Comparison of ENCODE assay signal across 19 cellular contexts in genomic region chr12:131311764-131312163, GRCh38.
DNase-seq lines count a peak whose midpoint lies in the region; ATAC-seq and TF ChIP-seq lines count a peak whose summit lies in the region.
"Had no signal": no experiment of that assay in that cellular context is flagged by ENCODE, and none has a peak within 500 bp of the region (broad histone marks: within the 10 kb centered on the region; RNA-seq: fewer than 3 reads in every experiment).

No MANE protein-coding gene starts in this region.

- ATAC-seq in activated CD8-positive, alpha-beta memory T cell treated with anti-CD3 and anti-CD28 coated beads, Interleukin-2, amount 10 ng/mL, durations not matched to agents 7 days and 5 days: no peak
- peak; percentile 48 for ATAC-seq in GM23338
- ATAC-seq: Panc1 had no signal

- no peaks in the 10 kb centered on the region for H3K79me2 ChIP-seq in GM23338 (replicated peaks; ENCODE audit: insufficient read depth)
- no peaks in the 10 kb centered on the region for H3K79me2 ChIP-seq in OCI-LY3 (ENCODE audit: low read length)

- no peak overlapping the region for H3K27ac Mint-ChIP-seq in activated CD8-positive, alpha-beta memory T cell treated with anti-CD3 and anti-CD28 coated beads, Interleukin-2, amount 10 ng/mL, durations not matched to agents 7 days and 5 days
- H3K27ac Mint-ChIP-seq in GM23338: no peak overlapping the region
- H3K27ac Mint-ChIP-seq: CD4-positive, CD25-positive, alpha-beta regulatory T cell had no signal

- intact Hi-C loops in ascending aorta (cut with DNase I): loop anchor here (5.0 kb wide), 1 partner anchor 331 kb away; no protein-coding TSS in a partner anchor

- H3K9ac ChIP-seq in OCI-LY3 (ENCODE audit: low read length): no peak overlapping the region

- H3K27ac ChIP-seq in GM23338 (ENCODE audit: low read depth) (no peak overlapping the region), OCI-LY3 (ENCODE audit: low read length) (no peak overlapping the region), ascending aorta (no peak overlapping the region)

- H3K4me1 Mint-ChIP-seq in activated CD8-positive, alpha-beta memory T cell treated with anti-CD3 and anti-CD28 coated beads, Interleukin-2, amount 10 ng/mL, durations not matched to agents 7 days and 5 days: peaks cover 6% of the 10 kb centered on the region
- H3K4me1 Mint-ChIP-seq in GM23338: peaks cover 13% of the 10 kb centered on the region

- H3F3A ChIP-seq in GM23338 (replicated peaks; ENCODE audit: low read depth): no peaks in the 10 kb centered on the region

- H3K4me3 Mint-ChIP-seq in activated CD8-positive, alpha-beta memory T cell treated with anti-CD3 and anti-CD28 coated beads, Interleukin-2, amount 10 ng/mL, durations not matched to agents 7 days and 5 days: no peak overlapping the region
- H3K4me3 Mint-ChIP-seq in GM23338: no peak overlapping the region
- H3K4me3 Mint-ChIP-seq: CD4-positive, CD25-positive, alpha-beta regulatory T cell; H9 had no signal

- H3K4me3 ChIP-seq in GM23338 (no peak overlapping the region), OCI-LY3 (ENCODE audit: low read length) (0 out of 2 replicates have a peak overlapping the region, but pooled peaks have one; percentile 35), ascending aorta (no peak overlapping the region)
- H3K4me3 ChIP-seq: MG63 had no signal

- peak; percentile 32 for DNase-seq in activated CD8-positive, alpha-beta memory T cell treated with anti-CD3 and anti-CD28 coated beads for 24 hours
- no peak for DNase-seq in activated CD8-positive, alpha-beta memory T cell treated with anti-CD3 and anti-CD28 coated beads, Interleukin-2, amount 10 ng/mL, durations not matched to agents 7 days and 5 days
- DNase-seq in GM23338 (ENCODE audit: low spot score) (peak; percentile 19), left kidney (ENCODE audit: low read depth, low spot score) (peak; percentile 33), NCI-H187 (lab: John Stamatoyannopoulos, UW) (no peak), ascending aorta (ENCODE audit: low spot score in 2 of 2) (no peak)
- DNase-seq: ACHN; Caco-2; CD4-positive, CD25-positive, alpha-beta regulatory T cell; DMS153; MG63; NCI-H1092; NCI-H1694; NCI-H2107; NCI-H446; NCI-H774 had no signal

- peaks cover 3% of the 10 kb centered on the region for H3K27me3 Mint-ChIP-seq in activated CD8-positive, alpha-beta memory T cell treated with anti-CD3 and anti-CD28 coated beads, Interleukin-2, amount 10 ng/mL, durations not matched to agents 7 days and 5 days
- peaks cover 5% of the 10 kb centered on the region for H3K27me3 Mint-ChIP-seq in GM23338 (ENCODE audit: insufficient read depth, low read depth, poor library complexity)
- H3K27me3 Mint-ChIP-seq: CD4-positive, CD25-positive, alpha-beta regulatory T cell had no signal

- H3K27me3 ChIP-seq in GM23338 (ENCODE audit: insufficient read depth): no peaks in the 10 kb centered on the region
- H3K27me3 ChIP-seq in OCI-LY3 (ENCODE audit: low read depth, low read length): no peaks in the 10 kb centered on the region
- no peaks in the 10 kb centered on the region for H3K27me3 ChIP-seq in ascending aorta

- CTCF ChIA-PET in activated CD8-positive, alpha-beta memory T cell treated with anti-CD3 and anti-CD28 coated beads, Interleukin-2, amount 10 ng/mL, durations not matched to agents 7 days and 5 days (lab: Charles Lee): no interaction called here

- no peaks in the 10 kb centered on the region for H3K36me3 Mint-ChIP-seq in activated CD8-positive, alpha-beta memory T cell treated with anti-CD3 and anti-CD28 coated beads, Interleukin-2, amount 10 ng/mL, durations not matched to agents 7 days and 5 days
- H3K36me3 Mint-ChIP-seq in GM23338 (ENCODE audit: low read depth): peaks cover 6% of the 10 kb centered on the region; the same call in 1 of the 3 replicates
- H3K36me3 Mint-ChIP-seq: CD4-positive, CD25-positive, alpha-beta regulatory T cell had no signal

- TF ChIP-seq CTCF in GM23338 (conservative IDR thresholded peaks at IDR 0.05; ENCODE audit: low read depth in 2 of 2) (no peak), OCI-LY3 (IDR thresholded peaks at IDR 0.05; ENCODE audit: low read depth, low read length) (no peak), ascending aorta (IDR thresholded peaks at IDR 0.05) (no peak)

- no peaks in the 10 kb centered on the region for H3K9me2 ChIP-seq in GM23338 (ENCODE audit: insufficient read depth)

- H3K36me3 ChIP-seq in GM23338 (ENCODE audit: insufficient read depth) (no peaks in the 10 kb centered on the region; the same call in 1 of the 2 replicates), OCI-LY3 (replicated peaks; ENCODE audit: low read depth, low read length) (no peaks in the 10 kb centered on the region), ascending aorta (no peaks in the 10 kb centered on the region)
- H3K36me3 ChIP-seq: MG63 had no signal

- no peaks in the 10 kb centered on the region for H3K9me3 Mint-ChIP-seq in activated CD8-positive, alpha-beta memory T cell treated with anti-CD3 and anti-CD28 coated beads, Interleukin-2, amount 10 ng/mL, durations not matched to agents 7 days and 5 days (ENCODE audit: low read depth)
- H3K9me3 Mint-ChIP-seq in GM23338: peaks cover 25% of the 10 kb centered on the region

- H3K4me1 ChIP-seq in GM23338 (ENCODE audit: insufficient read depth) (peaks cover 5% of the 10 kb centered on the region), OCI-LY3 (ENCODE audit: low read length) (peaks cover 6% of the 10 kb centered on the region; the same call in 1 of the 2 replicates), ascending aorta (no peaks in the 10 kb centered on the region)
- H3K4me1 ChIP-seq: Caco-2 had no signal

- H3K4me2 ChIP-seq in GM23338: no peak overlapping the region; the same call in 1 of the 2 replicates
- peak overlapping the region; percentile 54 for H3K4me2 ChIP-seq in OCI-LY3 (ENCODE audit: low read length)

- H4K20me1 ChIP-seq in GM23338 (replicated peaks; ENCODE audit: insufficient read depth) (no peaks in the 10 kb centered on the region), OCI-LY3 (ENCODE audit: insufficient read depth, low read length) (no peaks in the 10 kb centered on the region)

- H2AFZ ChIP-seq in GM23338 (no peak overlapping the region), OCI-LY3 (ENCODE audit: low read depth, low read length) (no peak overlapping the region)

- no peaks in the 10 kb centered on the region for H3K9me3 ChIP-seq in OCI-LY3 (ENCODE audit: insufficient read depth, low read length)
- H3K9me3 ChIP-seq in ascending aorta: no peaks in the 10 kb centered on the region
- H3K9me3 ChIP-seq: Caco-2, MG63 had no signal

TF ChIP-seq in GM23338, 12 proteins besides CTCF, POLR2A, EP300 and RAD21 (continues in another document):
- TF ChIP-seq REST (IDR thresholded peaks at IDR 0.05; ENCODE audit: unreplicated experiment): no peak
- TF ChIP-seq JUNB (IDR thresholded peaks at IDR 0.05; ENCODE audit: unreplicated experiment): no peak
- no peak for TF ChIP-seq EZH2 (IDR thresholded peaks at IDR 0.05; ENCODE audit: low read depth, unreplicated experiment)
- TF ChIP-seq STAT1 (IDR thresholded peaks at IDR 0.05; ENCODE audit: unreplicated experiment): no peak
- no peak for TF ChIP-seq ETS1 (IDR thresholded peaks at IDR 0.05)

Comparison
In these comparisons a context has a peak if more than half of its experiments do, and no peak if none do; other contexts are left out.
1. DNase-seq: peak in activated CD8-positive, alpha-beta memory T cell treated with anti-CD3 and anti-CD28 coated beads for 24 hours (single experiment), GM23338 (single experiment) and left kidney (single experiment); none in activated CD8-positive, alpha-beta memory T cell treated with anti-CD3 and anti-CD28 coated beads, Interleukin-2, amount 10 ng/mL, durations not matched to agents 7 days and 5 days (single experiment), NCI-H187 (0 of 2) and ascending aorta (0 of 2).